In genomic region chr5:168860081-168860480, GRCh38 we compare ENCODE assay signal across 1 cellular context.
"Had no signal": no experiment of that assay in that cellular context is flagged by ENCODE, and none has a peak within 500 bp of the region (broad histone marks: within the 10 kb centered on the region; RNA-seq: fewer than 3 reads in every experiment).

No MANE protein-coding gene starts in this region.

- H3K4me3 ChIP-seq: MG63 had no signal

- H3K36me3 ChIP-seq: MG63 had no signal

- H3K9me3 ChIP-seq: MG63 had no signal
